Comparison of ENCODE assay signal across 8 cellular contexts in the genomic region with DNA sequence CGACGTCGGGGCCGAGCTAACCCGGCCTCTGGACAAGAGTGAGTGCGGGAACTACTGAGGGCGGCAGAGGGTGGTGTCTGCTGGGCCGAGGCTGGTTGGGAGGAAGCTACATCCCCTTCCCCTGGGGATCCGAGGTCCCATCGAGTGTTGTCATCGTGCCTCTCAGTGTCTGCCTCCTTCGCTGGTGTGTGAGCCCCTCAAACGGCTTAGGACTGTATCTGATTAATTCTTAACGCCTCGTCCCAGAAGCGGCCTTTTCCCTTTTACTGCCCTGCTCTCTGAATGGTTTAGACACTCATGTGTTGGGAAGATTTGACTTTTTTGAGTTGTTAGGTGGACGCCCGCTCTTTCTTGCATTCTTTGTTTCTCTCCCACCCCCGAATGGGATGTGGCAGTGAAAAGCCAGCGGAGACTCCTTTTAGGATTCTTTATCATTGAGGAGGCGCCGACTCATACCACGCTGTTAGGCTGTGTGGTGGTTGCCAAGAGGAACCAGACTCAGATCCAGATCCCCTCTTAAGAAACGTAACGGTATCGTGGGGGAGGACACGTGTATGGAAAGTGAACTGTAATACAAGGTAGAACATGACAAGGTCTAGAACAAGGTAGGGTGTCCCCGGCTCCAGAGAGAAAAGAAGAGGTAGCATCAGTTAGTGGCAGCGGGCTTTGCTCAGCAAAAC. TPM values are rescaled to one million over a fixed set of nuclear protein-coding genes. Genes with fewer than 3 reads are reported as not detected.
DNase-seq lines count a peak whose midpoint lies in the region; ATAC-seq and TF ChIP-seq lines count a peak whose summit lies in the region.

No MANE protein-coding gene starts in this region.

- TF ChIP-seq CTCF in cardiac muscle cell (IDR thresholded peaks at IDR 0.05; ENCODE audit: low read depth, low read length) (no peak), OCI-LY3 (IDR thresholded peaks at IDR 0.05; ENCODE audit: low read depth, low read length) (no peak), body of pancreas (IDR thresholded peaks at IDR 0.05) (no peak)

- no peaks in the 10 kb centered on the region for H3K9me3 ChIP-seq in cardiac muscle cell (ENCODE audit: low read depth)
- no peaks in the 10 kb centered on the region for H3K9me3 ChIP-seq in OCI-LY3 (ENCODE audit: insufficient read depth, low read length)
- no peaks in the 10 kb centered on the region for H3K9me3 ChIP-seq in body of pancreas

- H3K79me2 ChIP-seq in OCI-LY3 (ENCODE audit: low read length): peaks cover 66% of the 10 kb centered on the region

- peak overlapping the region; percentile 84 for H3K4me2 ChIP-seq in OCI-LY3 (ENCODE audit: low read length)

- no peaks in the 10 kb centered on the region for H4K20me1 ChIP-seq in OCI-LY3 (ENCODE audit: insufficient read depth, low read length)

- 1 to 2% methylated on average over 21 to 29 of the region's 29 CpGs for WGBS in body of pancreas, 2 donors

- TF ChIP-seq POLR2A in body of pancreas (IDR thresholded peaks at IDR 0.05): no peak

- intact Hi-C loops in Right ventricle myocardium inferior (cut with DNase I) (no loop called here), body of pancreas (cut with DNase I) (no loop called here)

- H3K27me3 ChIP-seq in cardiac muscle cell: no peaks in the 10 kb centered on the region
- H3K27me3 ChIP-seq in OCI-LY3 (ENCODE audit: low read depth, low read length): no peaks in the 10 kb centered on the region
- H3K27me3 ChIP-seq in body of pancreas: no peaks in the 10 kb centered on the region
- H3K27me3 ChIP-seq in layer of hippocampus (ENCODE audit: control insufficient read depth, insufficient read depth, low read length): no peaks in the 10 kb centered on the region

- H3K4me1 ChIP-seq in cardiac muscle cell (ENCODE audit: low read depth) (peaks cover 8% of the 10 kb centered on the region), OCI-LY3 (ENCODE audit: low read length) (peaks cover 13% of the 10 kb centered on the region), body of pancreas (peaks cover 23% of the 10 kb centered on the region)

- 0 out of 2 replicates have a peak overlapping the region, but pooled peaks have one; percentile 64 for H2AFZ ChIP-seq in OCI-LY3 (ENCODE audit: low read depth, low read length)

- H3K27ac ChIP-seq in cardiac muscle cell: peak overlapping the region; percentile 97
- peak overlapping the region; percentile 82 for H3K27ac ChIP-seq in OCI-LY3 (ENCODE audit: low read length)
- peak overlapping the region; percentile 85 to 98 (median 94) for H3K27ac ChIP-seq in body of pancreas
- peak overlapping the region; percentile 99 for H3K27ac ChIP-seq in layer of hippocampus (ENCODE audit: low read depth, low read length)
- H3K27ac ChIP-seq in temporal lobe (ENCODE audit: low read depth, low read length): peak overlapping the region; percentile 97

- peak in 1 of 2 donors; percentile 13 for DNase-seq in cardiac muscle cell (ENCODE audit: low read depth in 1 of 2, low spot score in 1 of 2)
- no peak for DNase-seq in Right ventricle myocardium inferior (ENCODE audit: missing footprints)
- no peak for DNase-seq in body of pancreas
- DNase-seq in NCI-H187 (lab: John Stamatoyannopoulos, UW): no peak

- no peak for ATAC-seq in Right ventricle myocardium inferior
- no peak for ATAC-seq in body of pancreas
- no peak for ATAC-seq in GM19035 (IDR thresholded peaks at IDR 0.05; ENCODE audit: unreplicated experiment)

- peak overlapping the region; percentile 85 for H3K9ac ChIP-seq in OCI-LY3 (ENCODE audit: low read length)

- H3K36me3 ChIP-seq in cardiac muscle cell: no peaks in the 10 kb centered on the region
- no peaks in the 10 kb centered on the region for H3K36me3 ChIP-seq in OCI-LY3 (replicated peaks; ENCODE audit: low read depth, low read length)
- H3K36me3 ChIP-seq in body of pancreas (replicated peaks in 1 of 2; ENCODE audit: insufficient read depth in 1 of 2, low read depth in 2 of 2): no peaks in the 10 kb centered on the region

- H3K4me3 ChIP-seq in cardiac muscle cell (peak overlapping the region; percentile 54), OCI-LY3 (ENCODE audit: low read length) (peak overlapping the region; percentile 96), body of pancreas (peak overlapping the region; percentile 89 to 90)

RNA-seq across cellular contexts. Expression of a gene that starts 0.6 kb away (rescaled TPM):
- 26.4 and 40.8 TPM in 2 replicates for total RNA-seq in cardiac muscle cell
- 31.9 and 32.1 TPM in 2 replicates for polyA plus RNA-seq in cardiac muscle cell
- total RNA-seq in Right ventricle myocardium inferior: 40.1 TPM
- total RNA-seq in body of pancreas: 10 to 100 TPM; 10.9 to 25.1 TPM
- total RNA-seq in temporal lobe: 29.0 TPM

RNA-seq across cellular contexts. Expression of a gene that starts 39.5 kb away (rescaled TPM):
- total RNA-seq in cardiac muscle cell: not detected in 2 replicates
- polyA plus RNA-seq in cardiac muscle cell: not detected in 2 replicates
- not detected for total RNA-seq in Right ventricle myocardium inferior
- 10 to 100 TPM in 1 of 2 donors, 1 to 10 TPM in 1; 6.7 to 13.5 TPM for total RNA-seq in body of pancreas
- total RNA-seq in temporal lobe: 1.7 TPM

RNA-seq across cellular contexts. Expression of a gene that starts 56.7 kb away (rescaled TPM):
- total RNA-seq in cardiac muscle cell: 12.8 and 14.1 TPM in 2 replicates
- 53.9 and 54.0 TPM in 2 replicates for polyA plus RNA-seq in cardiac muscle cell
- total RNA-seq in Right ventricle myocardium inferior: 32.5 TPM
- 10 to 100 TPM; 12.2 to 17.1 TPM for total RNA-seq in body of pancreas
- 60.7 TPM for total RNA-seq in temporal lobe
